In the genomic region with DNA sequence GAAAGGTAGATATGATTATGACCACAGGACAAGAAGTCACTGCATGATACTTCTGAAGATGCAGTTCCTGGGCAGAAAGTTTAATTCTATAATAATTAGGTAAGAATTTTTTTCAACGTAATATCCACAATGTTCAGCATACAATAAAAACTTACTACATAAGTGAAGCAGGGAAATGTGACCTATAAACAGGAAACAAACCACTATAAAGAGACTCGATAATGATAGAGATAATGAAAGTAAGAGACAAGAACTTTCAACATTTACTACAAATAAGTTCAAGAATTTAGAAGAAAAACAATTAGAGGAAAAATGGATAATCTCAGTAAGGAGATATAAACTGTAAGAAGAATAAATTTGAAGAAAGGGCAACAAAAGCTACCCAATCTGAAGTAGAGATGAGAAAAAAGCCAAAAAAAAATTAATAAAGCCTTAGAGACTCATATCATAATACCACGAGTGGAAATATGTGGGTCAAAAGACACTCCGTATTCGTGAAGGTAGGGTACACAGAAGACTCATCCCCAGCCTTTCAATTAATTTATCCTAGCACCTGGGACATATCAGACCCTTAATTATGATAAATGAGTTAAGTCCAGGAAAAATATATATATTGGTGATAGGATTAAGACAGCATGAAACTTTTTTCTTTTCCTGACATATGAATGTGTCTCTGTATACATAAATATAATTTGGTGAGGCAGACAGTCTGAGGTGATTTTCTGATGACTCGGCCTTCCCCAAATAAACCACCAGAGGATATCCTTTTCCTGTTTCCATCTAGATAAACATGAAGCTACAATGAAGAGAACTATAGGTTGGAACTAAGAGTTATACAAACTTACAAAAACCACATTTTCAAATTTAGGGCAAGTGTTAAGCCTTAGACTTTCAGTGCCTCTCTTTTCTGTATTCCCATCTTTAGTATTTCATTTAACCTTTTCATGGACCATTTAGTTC, we compare ENCODE assay signal across 8 cellular contexts.
DNase-seq lines count a peak whose midpoint lies in the region; ATAC-seq and TF ChIP-seq lines count a peak whose summit lies in the region.

No MANE protein-coding gene starts in this region.

- H3K9me3 Mint-ChIP-seq in activated T-helper 2 cell treated with anti-CD3 and anti-CD28 coated beads, Interferon-gamma antibody, Interleukin-2, Interleukin-4, amounts not matched to agents 10 μg/mL and 5 μg/mL and 100 μg/mL, durations not matched to agents 14 hours and 24 hours and 36 hours: no peaks in the 10 kb centered on the region
- H3K9me3 Mint-ChIP-seq in naive thymus-derived CD8-positive, alpha-beta T cell: no peaks in the 10 kb centered on the region

- H3K36me3 Mint-ChIP-seq in activated T-helper 2 cell treated with anti-CD3 and anti-CD28 coated beads, Interferon-gamma antibody, Interleukin-2, Interleukin-4, amounts not matched to agents 10 μg/mL and 5 μg/mL and 100 μg/mL, durations not matched to agents 14 hours and 24 hours and 36 hours (ENCODE audit: low read depth): peaks cover 48% of the 10 kb centered on the region
- peaks cover 4 to 64% (median 16%) of the 10 kb centered on the region in 3 donors for H3K36me3 Mint-ChIP-seq in naive thymus-derived CD8-positive, alpha-beta T cell

- peaks cover 0 to 6% (median 0%) of the 10 kb centered on the region in 4 donors for H3K4me1 ChIP-seq in tibial artery

- no peaks in the 10 kb centered on the region for H3K27me3 ChIP-seq in GM06990 (replicated peaks; ENCODE audit: control insufficient read depth, insufficient read depth, low read length)
- no peaks in the 10 kb centered on the region for H3K27me3 ChIP-seq in tibial artery

- peak overlapping the region; percentile 40 for H3K27ac Mint-ChIP-seq in activated T-helper 2 cell treated with anti-CD3 and anti-CD28 coated beads, Interferon-gamma antibody, Interleukin-2, Interleukin-4, amounts not matched to agents 10 μg/mL and 5 μg/mL and 100 μg/mL, durations not matched to agents 14 hours and 24 hours and 36 hours
- H3K27ac Mint-ChIP-seq in naive thymus-derived CD8-positive, alpha-beta T cell: peak overlapping the region; percentile 50 to 93 (median 84)

- ATAC-seq in HG03175 (IDR thresholded peaks at IDR 0.05; ENCODE audit: unreplicated experiment): peak; percentile 53
- peak; percentile 85 to 86 for ATAC-seq in naive thymus-derived CD8-positive, alpha-beta T cell
- ATAC-seq in GM21825 (IDR thresholded peaks at IDR 0.05; ENCODE audit: unreplicated experiment): no peak

- DNase-seq in GM06990 (ENCODE audit: extremely low read depth, insufficient read length) (no peak), NCI-H69 (lab: John Stamatoyannopoulos, UW) (no peak), tibial artery (no peak), hypothalamus (lab: John Stamatoyannopoulos, UW) (no peak)
- no peak for DNase-seq in activated T-helper 2 cell treated with anti-CD3 and anti-CD28 coated beads, Interferon-gamma antibody, Interleukin-2, Interleukin-4, amounts not matched to agents 10 μg/mL and 5 μg/mL and 100 μg/mL, durations not matched to agents 14 hours and 24 hours and 36 hours (ENCODE audit: low spot score)
- DNase-seq in naive thymus-derived CD8-positive, alpha-beta T cell: peak in 3 of 10 donors; percentile 17 to 50 (median 37)

- peak; percentile 10 for TF ChIP-seq CTCF in GM06990 (IDR thresholded peaks at IDR 0.05; ENCODE audit: insufficient read depth, low read length, poor library complexity, severe bottlenecking)
- TF ChIP-seq CTCF in tibial artery (IDR thresholded peaks at IDR 0.05): no peak

- POLR2A ChIA-PET in naive thymus-derived CD8-positive, alpha-beta T cell (lab: Charles Lee): interaction anchor here (0.7 to 1.4 kb wide), 2 partner anchors 33 to 133 kb away, joined by 3 read pairs; no protein-coding TSS in a partner anchor

- H3K27ac ChIP-seq in tibial artery: no peak overlapping the region

- no peaks in the 10 kb centered on the region for H3K9me3 ChIP-seq in tibial artery

- H3K36me3 ChIP-seq in GM06990 (ENCODE audit: control insufficient read depth, insufficient read depth, low read length): peaks cover 2% of the 10 kb centered on the region
- peaks cover 0 to 20% (median 16%) of the 10 kb centered on the region in 3 donors for H3K36me3 ChIP-seq in tibial artery

- no peaks in the 10 kb centered on the region for H3K27me3 Mint-ChIP-seq in activated T-helper 2 cell treated with anti-CD3 and anti-CD28 coated beads, Interferon-gamma antibody, Interleukin-2, Interleukin-4, amounts not matched to agents 10 μg/mL and 5 μg/mL and 100 μg/mL, durations not matched to agents 14 hours and 24 hours and 36 hours (ENCODE audit: low read depth)
- H3K27me3 Mint-ChIP-seq in naive thymus-derived CD8-positive, alpha-beta T cell: no peaks in the 10 kb centered on the region

- peaks cover 34% of the 10 kb centered on the region for H3K4me1 Mint-ChIP-seq in activated T-helper 2 cell treated with anti-CD3 and anti-CD28 coated beads, Interferon-gamma antibody, Interleukin-2, Interleukin-4, amounts not matched to agents 10 μg/mL and 5 μg/mL and 100 μg/mL, durations not matched to agents 14 hours and 24 hours and 36 hours (ENCODE audit: low read depth)
- H3K4me1 Mint-ChIP-seq in naive thymus-derived CD8-positive, alpha-beta T cell: peaks cover 26 to 74% (median 70%) of the 10 kb centered on the region in 4 donors

- H3K4me3 ChIP-seq in GM06990 (replicated peaks; ENCODE audit: low read depth, low read length) (peak overlapping the region; percentile 14), tibial artery (no peak overlapping the region)

- intact Hi-C loops in activated T-helper 2 cell treated with anti-CD3 and anti-CD28 coated beads, Interferon-gamma antibody, Interleukin-2, Interleukin-4, amounts not matched to agents 10 μg/mL and 5 μg/mL and 100 μg/mL, durations not matched to agents 14 hours and 24 hours and 36 hours (cut with micrococcal nuclease): loop anchor here (2.0 kb wide), 3 partner anchors 18 to 34 kb away; no protein-coding TSS in a partner anchor
- intact Hi-C loops in tibial artery (cut with DNase I; ENCODE audit: low total_unique reads): no loop called here

- H3K4me3 Mint-ChIP-seq in activated T-helper 2 cell treated with anti-CD3 and anti-CD28 coated beads, Interferon-gamma antibody, Interleukin-2, Interleukin-4, amounts not matched to agents 10 μg/mL and 5 μg/mL and 100 μg/mL, durations not matched to agents 14 hours and 24 hours and 36 hours (ENCODE audit: low read depth): peak overlapping the region; percentile 65
- H3K4me3 Mint-ChIP-seq in naive thymus-derived CD8-positive, alpha-beta T cell: peak overlapping the region; percentile 63 to 89 (median 82)
